ENCODE assay signal across 23 cellular contexts in genomic region chr6:35282472-35282871, GRCh38.
"Had no signal": no experiment of that assay in that cellular context is flagged by ENCODE, and none has a peak within 500 bp of the region (broad histone marks: within the 10 kb centered on the region; RNA-seq: fewer than 3 reads in every experiment).

No MANE protein-coding gene starts in this region.

- H3K27me3 ChIP-seq: SJCRH30 had no signal

- H3K36me3 ChIP-seq: SJCRH30 had no signal

- H3K27ac ChIP-seq: KMS-11, SJCRH30, WERI-Rb-1 had no signal

- H3K4me2 ChIP-seq: KMS-11, SK-N-SH had no signal

- H3K4me3 ChIP-seq: SJCRH30 had no signal

- H3K9ac ChIP-seq: KMS-11, SK-N-SH had no signal

- DNase-seq: activated CD4-positive, alpha-beta memory T cell treated with anti-CD3 and anti-CD28 coated beads, Interleukin-2, amount 10 ng/mL, durations not matched to agents 7 days and 5 days; activated CD4-positive, alpha-beta T cell treated with anti-CD3 and anti-CD28 coated beads for 36 hours; activated CD4-positive, alpha-beta T cell treated with anti-CD3 and anti-CD28 coated beads, Interleukin-2, amount 50 U/mL, for 1 hour; activated gamma-delta T cell; activated naive CD4-positive, alpha-beta T cell treated with anti-CD3 and anti-CD28 coated beads for 36 hours; activated T-cell treated with anti-CD3 and anti-CD28 coated beads for 4 hours; activated T-cell treated with anti-CD3 and anti-CD28 coated beads, Interleukin-2, amount 50 U/mL, for 48 hours; amygdala; NCI-H1092; NCI-H1436; NCI-H1694 treated with DMSO at 0.1 percent for 48 hours; NCI-H2029 treated with DMSO at 0.1 percent for 48 hours; NCI-H345; NCI-H510A; NCI-H526 treated with DMSO at 0.1 percent for 48 hours; NCI-H82; NK-92 treated with Interleukin-12 subunit alpha and Interleukin-12 subunit beta, amount 100 ng/mL, for 24 hours; PC-3; SJCRH30; SK-N-SH; T-helper 1 cell; WERI-Rb-1 had no signal

- H3K9me3 ChIP-seq: SJCRH30, SK-N-SH had no signal
